ENCODE assay signal across 25 cellular contexts in genomic region chr7:133282094-133282493, GRCh38.
"Had no signal": no experiment of that assay in that cellular context is flagged by ENCODE, and none has a peak within 500 bp of the region (broad histone marks: within the 10 kb centered on the region; RNA-seq: fewer than 3 reads in every experiment).

No MANE protein-coding gene starts in this region.

- H3K36me3 ChIP-seq: brain microvascular endothelial cell, cardiac muscle cell had no signal

- H3K4me3 ChIP-seq: cardiac muscle cell, Peyer's patch, SJSA1 had no signal

- H3K27ac Mint-ChIP-seq: activated B cell treated with CpG ODN at 0.5 μM for 24 hours; activated CD4-positive, alpha-beta memory T cell treated with anti-CD3 and anti-CD28 coated beads for 36 hours; activated CD4-positive, alpha-beta T cell treated with anti-CD3 and anti-CD28 coated beads, Interleukin-2, amount 10 ng/mL, durations not matched to agents 7 days and 5 days; activated naive CD8-positive, alpha-beta T cell treated with anti-CD3 and anti-CD28 coated beads for 36 hours; T-helper 1 cell treated with Interleukin-12 subunit alpha and Interleukin-12 subunit beta and Interleukin-4 antibody, amounts not matched to agents 30 μg/mL and 1 μg/mL, for 36 hours had no signal

- H3K9me3 ChIP-seq: Peyer's patch, SJSA1 had no signal

- H3K27ac ChIP-seq: brain microvascular endothelial cell, cardiac muscle cell, Peyer's patch, RWPE1, SJSA1 had no signal

- H3K4me3 Mint-ChIP-seq: activated B cell treated with CpG ODN at 0.5 μM for 24 hours; activated CD4-positive, alpha-beta memory T cell treated with anti-CD3 and anti-CD28 coated beads for 36 hours; activated CD4-positive, alpha-beta T cell treated with anti-CD3 and anti-CD28 coated beads, Interleukin-2, amount 10 ng/mL, durations not matched to agents 7 days and 5 days; activated naive CD8-positive, alpha-beta T cell treated with anti-CD3 and anti-CD28 coated beads for 36 hours; activated T-cell treated with anti-CD3 and anti-CD28 coated beads, Interleukin-2, amount 50 U/mL, for 4 hours; T-helper 1 cell treated with Interleukin-12 subunit alpha and Interleukin-12 subunit beta and Interleukin-4 antibody, amounts not matched to agents 30 μg/mL and 1 μg/mL, for 36 hours had no signal

- ATAC-seq: activated T-cell treated with anti-CD3 and anti-CD28 coated beads, Interleukin-2, amount 50 U/mL, for 4 hours had no signal

- H3K4me1 ChIP-seq: Peyer's patch, SJSA1 had no signal

- DNase-seq: activated B cell treated with CpG ODN at 0.5 μM for 24 hours; activated CD4-positive, alpha-beta memory T cell treated with anti-CD3 and anti-CD28 coated beads for 36 hours; activated CD4-positive, alpha-beta T cell treated with anti-CD3 and anti-CD28 coated beads for 1 hour; activated CD4-positive, alpha-beta T cell treated with anti-CD3 and anti-CD28 coated beads, Interleukin-2, amount 10 ng/mL, durations not matched to agents 7 days and 5 days; activated CD8-positive, alpha-beta memory T cell treated with anti-CD3 and anti-CD28 coated beads for 24 hours; activated effector memory CD4-positive, alpha-beta T cell treated with anti-CD3 and anti-CD28 coated beads, Interleukin-2, amount 50 U/mL, for 16 hours; activated naive CD4-positive, alpha-beta T cell treated with Interleukin-2 at 50 U/mL for 16 hours; activated naive CD8-positive, alpha-beta T cell treated with anti-CD3 and anti-CD28 coated beads for 36 hours; activated T-cell treated with anti-CD3 and anti-CD28 coated beads, Interleukin-2, amount 50 U/mL, for 4 hours; brain microvascular endothelial cell; cerebellar nuclear complex; Kasumi-1; NCI-H1105 treated with DMSO at 0.1 percent for 48 hours; NCI-H1436 treated with DMSO at 0.1 percent for 48 hours; NCI-H187; NCI-H2081; NCI-H510A treated with DMSO at 0.1 percent for 48 hours; NCI-H69; NK-92 treated with Interleukin-12 subunit alpha and Interleukin-12 subunit beta, amount 100 ng/mL, for 24 hours; Peyer's patch; SHP77 had no signal

- H3K4me1 Mint-ChIP-seq: activated CD4-positive, alpha-beta T cell treated with anti-CD3 and anti-CD28 coated beads, Interleukin-2, amount 10 ng/mL, durations not matched to agents 7 days and 5 days had no signal

- H3K9me3 Mint-ChIP-seq: activated CD4-positive, alpha-beta memory T cell treated with anti-CD3 and anti-CD28 coated beads for 36 hours; activated CD4-positive, alpha-beta T cell treated with anti-CD3 and anti-CD28 coated beads, Interleukin-2, amount 10 ng/mL, durations not matched to agents 7 days and 5 days had no signal

- H3K27me3 ChIP-seq: brain microvascular endothelial cell, cardiac muscle cell, Peyer's patch, SJSA1 had no signal

- H3K27me3 Mint-ChIP-seq: activated B cell treated with CpG ODN at 0.5 μM for 24 hours; activated CD4-positive, alpha-beta memory T cell treated with anti-CD3 and anti-CD28 coated beads for 36 hours; activated CD4-positive, alpha-beta T cell treated with anti-CD3 and anti-CD28 coated beads, Interleukin-2, amount 10 ng/mL, durations not matched to agents 7 days and 5 days; activated naive CD8-positive, alpha-beta T cell treated with anti-CD3 and anti-CD28 coated beads for 36 hours had no signal
